In the genomic region with DNA sequence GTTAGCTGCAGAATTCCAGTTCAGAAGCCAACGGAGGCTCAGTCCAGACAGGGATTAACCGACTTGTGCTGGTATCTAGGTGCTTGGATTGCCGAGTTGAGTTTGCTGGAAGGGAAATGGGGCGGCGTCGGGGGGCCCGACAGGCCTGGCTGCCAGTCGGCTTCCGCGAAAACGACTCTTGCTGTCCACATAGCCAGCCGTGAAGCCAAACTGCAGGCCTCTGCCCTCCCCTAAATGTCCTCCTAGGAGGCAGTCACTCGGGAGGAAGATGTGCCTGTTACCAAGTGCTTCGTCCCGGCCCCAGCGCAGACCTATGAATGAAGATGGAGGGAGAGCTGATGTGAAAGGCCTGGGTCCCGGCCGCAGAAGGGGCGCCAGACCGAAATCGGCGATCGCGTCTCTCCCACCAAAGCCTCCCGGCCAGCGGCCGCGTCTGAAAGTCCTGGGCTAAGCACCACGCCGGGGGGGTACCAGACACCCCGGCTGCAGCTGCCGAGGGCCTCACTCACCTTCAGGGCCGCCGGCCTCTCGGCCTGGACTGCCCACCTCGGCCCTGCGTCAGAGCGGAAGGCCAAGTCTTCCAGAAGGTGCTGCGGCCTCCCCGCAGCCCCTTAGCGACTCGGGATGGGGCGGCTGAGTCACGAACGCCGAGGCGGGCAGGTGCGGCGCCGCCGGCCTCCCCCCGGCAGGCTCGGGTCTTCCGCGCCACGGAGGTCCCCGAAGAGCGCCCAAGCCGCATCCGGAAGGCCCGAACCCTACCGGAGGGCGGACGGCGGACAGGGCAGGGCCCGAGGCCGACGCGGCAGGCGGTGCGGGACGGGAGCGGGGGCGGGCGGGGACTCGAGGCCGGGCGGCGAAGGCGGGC, we compare ENCODE assay signal across 2 cellular contexts.
TF ChIP-seq lines count a peak whose summit lies in the region.

No MANE protein-coding gene starts in this region.

TF ChIP-seq in SK-N-SH, 30 proteins besides CTCF, POLR2A, EP300 and RAD21:
- TF ChIP-seq GATA2 (CRISPR knock-in tag; IDR thresholded peaks at IDR 0.05) (peak; percentile 15; the same call in 1 of the 2 replicates), FOSL2 (IDR thresholded peaks at IDR 0.05; ENCODE audit: borderline replicate concordance, low read depth) (no peak), YY1 (IDR thresholded peaks at IDR 0.05; ENCODE audit: low read depth) (0 out of 2 replicates have a peak, but pooled peaks have one; percentile 18), POLR2AphosphoS5 (IDR thresholded peaks at IDR 0.05; ENCODE audit: low read depth, low read length) (peak; percentile 59)

TF ChIP-seq in K562, 482 proteins besides CTCF, POLR2A, EP300 and RAD21 (continues in another document):
- TF ChIP-seq ZKSCAN3 (CRISPR knock-in tag; IDR thresholded peaks at IDR 0.05) (no peak), TSC22D4 (tag; IDR thresholded peaks at IDR 0.05) (no peak), NR4A1 (CRISPR knock-in tag; IDR thresholded peaks at IDR 0.05) (no peak), NR4A1 (tag; IDR thresholded peaks at IDR 0.05) (no peak), SIN3A (IDR thresholded peaks at IDR 0.05; ENCODE audit: borderline replicate concordance in 2 of 2, control insufficient read depth in 1 of 2, low read depth in 2 of 2, low read length in 2 of 2) (peak; percentile 20 to 23; a peak in 1 of 4 replicates), HDAC3 (IDR thresholded peaks at IDR 0.05; ENCODE audit: borderline replicate concordance, partially characterized antibody) (no peak), ETV1 (tag; conservative IDR thresholded peaks at IDR 0.05; ENCODE audit: low read depth) (no peak), CBFB (CRISPR knock-in tag; IDR thresholded peaks at IDR 0.05) (peak; percentile 44; the same call in 1 of the 2 replicates), HNRNPK (IDR thresholded peaks at IDR 0.05; ENCODE audit: low read depth, low read length, poor library complexity, severe bottlenecking) (peak; percentile 40), TRIM28 (IDR thresholded peaks at IDR 0.05) (no peak), ZKSCAN1 (IDR thresholded peaks at IDR 0.05; ENCODE audit: low read depth, low read length) (no peak), ZNF436 (CRISPR knock-in tag; IDR thresholded peaks at IDR 0.05) (peak; percentile 1; the same call in 1 of the 2 replicates), XRCC4 (IDR thresholded peaks at IDR 0.05; ENCODE audit: extremely low read depth, insufficient read depth, insufficient read length) (no peak), ZNF12 (CRISPR knock-in tag; IDR thresholded peaks at IDR 0.05) (no peak), HNRNPH1 (optimal IDR thresholded peaks at IDR 0.05; ENCODE audit: low read depth, low read length) (peak; percentile 1), KDM2B (CRISPR knock-in tag; IDR thresholded peaks at IDR 0.05) (no peak), OTX1 (CRISPR knock-in tag; IDR thresholded peaks at IDR 0.05) (no peak), KAT7 (CRISPR knock-in tag; IDR thresholded peaks at IDR 0.05; ENCODE audit: borderline replicate concordance) (no peak; the same call in 1 of the 2 replicates), SIN3B (IDR thresholded peaks at IDR 0.05; ENCODE audit: low read depth) (no peak), BDP1 (IDR thresholded peaks at IDR 0.05; ENCODE audit: insufficient read depth, insufficient read length) (no peak), KLF16 (IDR thresholded peaks at IDR 0.05) (no peak), FOXJ3 (CRISPR knock-in tag; IDR thresholded peaks at IDR 0.05) (no peak), PTBP1 (IDR thresholded peaks at IDR 0.05; ENCODE audit: low read depth, low read length) (peak; percentile 91), ZNF57 (CRISPR knock-in tag; IDR thresholded peaks at IDR 0.05) (no peak), GTF2A2 (tag; IDR thresholded peaks at IDR 0.05) (no peak), NCOA6 (IDR thresholded peaks at IDR 0.05) (no peak), SRF (CRISPR knock-in tag; IDR thresholded peaks at IDR 0.05) (peak in 1 of 2 experiments; percentile 51; a peak in 1 of 4 replicates), BRCA1 (IDR thresholded peaks at IDR 0.05) (no peak), BRCA1 (CRISPR knock-in tag; IDR thresholded peaks at IDR 0.05) (no peak), POLR2AphosphoS5 (IDR thresholded peaks at IDR 0.05; ENCODE audit: control insufficient read depth, insufficient read depth, low read depth, low read length) (peak; percentile 3; the same call in 1 of the 2 replicates), ZNF146 (CRISPR knock-in tag; IDR thresholded peaks at IDR 0.05; ENCODE audit: unreplicated experiment) (peak; percentile 7), KLF13 (tag; IDR thresholded peaks at IDR 0.05; ENCODE audit: borderline replicate concordance, low read depth) (no peak), SAP30 (IDR thresholded peaks at IDR 0.05; ENCODE audit: borderline replicate concordance, insufficient read depth, low read depth, low read length, poor library complexity, severe bottlenecking) (peak; percentile 52), SRSF7 (optimal IDR thresholded peaks at IDR 0.05; ENCODE audit: low read depth, low read length) (no peak), RBM22 (IDR thresholded peaks at IDR 0.05; ENCODE audit: low read depth, low read length, poor library complexity, severe bottlenecking) (peak; percentile 97), JUNB (CRISPR knock-in tag; conservative IDR thresholded peaks at IDR 0.05) (no peak)
- TF ChIP-seq, protein P1, sequence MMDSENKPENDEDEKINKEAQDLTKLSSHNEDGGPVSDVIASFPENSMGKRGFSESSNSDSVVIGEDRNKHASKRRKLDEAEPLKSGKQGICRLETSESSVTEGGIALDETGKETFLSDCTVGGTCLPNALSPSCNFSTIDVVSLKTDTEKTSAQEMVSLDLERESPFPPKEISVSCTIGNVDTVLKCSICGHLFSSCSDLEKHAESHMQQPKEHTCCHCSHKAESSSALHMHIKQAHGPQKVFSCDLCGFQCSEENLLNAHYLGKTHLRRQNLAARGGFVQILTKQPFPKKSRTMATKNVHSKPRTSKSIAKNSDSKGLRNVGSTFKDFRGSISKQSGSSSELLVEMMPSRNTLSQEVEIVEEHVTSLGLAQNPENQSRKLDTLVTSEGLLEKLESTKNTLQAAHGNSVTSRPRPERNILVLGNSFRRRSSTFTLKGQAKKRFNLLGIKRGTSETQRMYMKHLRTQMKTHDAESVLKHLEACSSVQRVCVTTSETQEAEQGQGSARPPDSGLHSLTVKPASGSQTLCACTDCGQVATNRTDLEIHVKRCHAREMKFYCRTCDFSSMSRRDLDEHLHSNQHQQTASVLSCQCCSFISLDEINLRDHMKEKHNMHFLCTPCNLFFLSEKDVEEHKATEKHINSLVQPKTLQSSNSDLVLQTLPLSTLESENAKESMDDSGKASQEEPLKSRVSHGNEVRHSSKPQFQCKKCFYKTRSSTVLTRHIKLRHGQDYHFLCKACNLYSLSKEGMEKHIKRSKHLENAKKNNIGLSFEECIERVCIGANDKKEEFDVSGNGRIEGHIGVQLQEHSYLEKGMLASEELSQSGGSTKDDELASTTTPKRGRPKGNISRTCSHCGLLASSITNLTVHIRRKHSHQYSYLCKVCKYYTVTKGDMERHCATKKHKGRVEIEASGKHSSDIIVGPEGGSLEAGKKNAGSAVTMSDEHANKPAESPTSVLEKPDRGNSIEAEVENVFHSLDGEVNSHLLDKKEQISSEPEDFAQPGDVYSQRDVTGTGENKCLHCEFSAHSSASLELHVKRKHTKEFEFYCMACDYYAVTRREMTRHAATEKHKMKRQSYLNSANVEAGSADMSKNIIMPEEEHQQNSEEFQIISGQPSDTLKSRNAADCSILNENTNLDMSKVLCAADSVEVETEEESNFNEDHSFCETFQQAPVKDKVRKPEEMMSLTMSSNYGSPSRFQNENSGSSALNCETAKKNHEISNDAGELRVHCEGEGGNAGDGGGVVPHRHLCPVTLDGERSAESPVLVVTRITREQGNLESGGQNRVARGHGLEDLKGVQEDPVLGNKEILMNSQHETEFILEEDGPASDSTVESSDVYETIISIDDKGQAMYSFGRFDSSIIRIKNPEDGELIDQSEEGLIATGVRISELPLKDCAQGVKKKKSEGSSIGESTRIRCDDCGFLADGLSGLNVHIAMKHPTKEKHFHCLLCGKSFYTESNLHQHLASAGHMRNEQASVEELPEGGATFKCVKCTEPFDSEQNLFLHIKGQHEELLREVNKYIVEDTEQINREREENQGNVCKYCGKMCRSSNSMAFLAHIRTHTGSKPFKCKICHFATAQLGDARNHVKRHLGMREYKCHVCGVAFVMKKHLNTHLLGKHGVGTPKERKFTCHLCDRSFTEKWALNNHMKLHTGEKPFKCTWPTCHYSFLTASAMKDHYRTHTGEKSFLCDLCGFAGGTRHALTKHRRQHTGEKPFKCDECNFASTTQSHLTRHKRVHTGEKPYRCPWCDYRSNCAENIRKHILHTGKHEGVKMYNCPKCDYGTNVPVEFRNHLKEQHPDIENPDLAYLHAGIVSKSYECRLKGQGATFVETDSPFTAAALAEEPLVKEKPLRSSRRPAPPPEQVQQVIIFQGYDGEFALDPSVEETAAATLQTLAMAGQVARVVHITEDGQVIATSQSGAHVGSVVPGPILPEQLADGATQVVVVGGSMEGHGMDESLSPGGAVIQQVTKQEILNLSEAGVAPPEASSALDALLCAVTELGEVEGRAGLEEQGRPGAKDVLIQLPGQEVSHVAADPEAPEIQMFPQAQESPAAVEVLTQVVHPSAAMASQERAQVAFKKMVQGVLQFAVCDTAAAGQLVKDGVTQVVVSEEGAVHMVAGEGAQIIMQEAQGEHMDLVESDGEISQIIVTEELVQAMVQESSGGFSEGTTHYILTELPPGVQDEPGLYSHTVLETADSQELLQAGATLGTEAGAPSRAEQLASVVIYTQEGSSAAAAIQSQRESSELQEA (IDR thresholded peaks at IDR 0.05; ENCODE audit: low read depth): no peak
- TF ChIP-seq, protein P2, sequence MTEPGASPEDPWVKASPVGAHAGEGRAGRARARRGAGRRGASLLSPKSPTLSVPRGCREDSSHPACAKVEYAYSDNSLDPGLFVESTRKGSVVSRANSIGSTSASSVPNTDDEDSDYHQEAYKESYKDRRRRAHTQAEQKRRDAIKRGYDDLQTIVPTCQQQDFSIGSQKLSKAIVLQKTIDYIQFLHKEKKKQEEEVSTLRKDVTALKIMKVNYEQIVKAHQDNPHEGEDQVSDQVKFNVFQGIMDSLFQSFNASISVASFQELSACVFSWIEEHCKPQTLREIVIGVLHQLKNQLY (CRISPR knock-in tag; conservative IDR thresholded peaks at IDR 0.05): 0 out of 4 replicates have a peak, but pooled peaks of 1 of the 2 experiments have one; percentile 32
- TF ChIP-seq, protein P3, sequence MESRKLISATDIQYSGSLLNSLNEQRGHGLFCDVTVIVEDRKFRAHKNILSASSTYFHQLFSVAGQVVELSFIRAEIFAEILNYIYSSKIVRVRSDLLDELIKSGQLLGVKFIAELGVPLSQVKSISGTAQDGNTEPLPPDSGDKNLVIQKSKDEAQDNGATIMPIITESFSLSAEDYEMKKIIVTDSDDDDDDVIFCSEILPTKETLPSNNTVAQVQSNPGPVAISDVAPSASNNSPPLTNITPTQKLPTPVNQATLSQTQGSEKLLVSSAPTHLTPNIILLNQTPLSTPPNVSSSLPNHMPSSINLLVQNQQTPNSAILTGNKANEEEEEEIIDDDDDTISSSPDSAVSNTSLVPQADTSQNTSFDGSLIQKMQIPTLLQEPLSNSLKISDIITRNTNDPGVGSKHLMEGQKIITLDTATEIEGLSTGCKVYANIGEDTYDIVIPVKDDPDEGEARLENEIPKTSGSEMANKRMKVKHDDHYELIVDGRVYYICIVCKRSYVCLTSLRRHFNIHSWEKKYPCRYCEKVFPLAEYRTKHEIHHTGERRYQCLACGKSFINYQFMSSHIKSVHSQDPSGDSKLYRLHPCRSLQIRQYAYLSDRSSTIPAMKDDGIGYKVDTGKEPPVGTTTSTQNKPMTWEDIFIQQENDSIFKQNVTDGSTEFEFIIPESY (CRISPR knock-in tag; IDR thresholded peaks at IDR 0.05): no peak
- TF ChIP-seq, protein P4, sequence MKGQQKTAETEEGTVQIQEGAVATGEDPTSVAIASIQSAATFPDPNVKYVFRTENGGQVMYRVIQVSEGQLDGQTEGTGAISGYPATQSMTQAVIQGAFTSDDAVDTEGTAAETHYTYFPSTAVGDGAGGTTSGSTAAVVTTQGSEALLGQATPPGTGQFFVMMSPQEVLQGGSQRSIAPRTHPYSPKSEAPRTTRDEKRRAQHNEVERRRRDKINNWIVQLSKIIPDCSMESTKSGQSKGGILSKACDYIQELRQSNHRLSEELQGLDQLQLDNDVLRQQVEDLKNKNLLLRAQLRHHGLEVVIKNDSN (CRISPR knock-in tag; IDR thresholded peaks at IDR 0.05): 0 out of 2 replicates have a peak, but pooled peaks have one; percentile 10
- TF ChIP-seq, protein P5, sequence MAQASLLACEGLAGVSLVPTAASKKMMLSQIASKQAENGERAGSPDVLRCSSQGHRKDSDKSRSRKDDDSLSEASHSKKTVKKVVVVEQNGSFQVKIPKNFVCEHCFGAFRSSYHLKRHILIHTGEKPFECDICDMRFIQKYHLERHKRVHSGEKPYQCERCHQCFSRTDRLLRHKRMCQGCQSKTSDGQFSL (CRISPR knock-in tag; IDR thresholded peaks at IDR 0.05): 0 out of 2 replicates have a peak, but pooled peaks have one; percentile 14
- TF ChIP-seq, protein P5 (tag; IDR thresholded peaks at IDR 0.05): no peak
- TF ChIP-seq, protein P6, sequence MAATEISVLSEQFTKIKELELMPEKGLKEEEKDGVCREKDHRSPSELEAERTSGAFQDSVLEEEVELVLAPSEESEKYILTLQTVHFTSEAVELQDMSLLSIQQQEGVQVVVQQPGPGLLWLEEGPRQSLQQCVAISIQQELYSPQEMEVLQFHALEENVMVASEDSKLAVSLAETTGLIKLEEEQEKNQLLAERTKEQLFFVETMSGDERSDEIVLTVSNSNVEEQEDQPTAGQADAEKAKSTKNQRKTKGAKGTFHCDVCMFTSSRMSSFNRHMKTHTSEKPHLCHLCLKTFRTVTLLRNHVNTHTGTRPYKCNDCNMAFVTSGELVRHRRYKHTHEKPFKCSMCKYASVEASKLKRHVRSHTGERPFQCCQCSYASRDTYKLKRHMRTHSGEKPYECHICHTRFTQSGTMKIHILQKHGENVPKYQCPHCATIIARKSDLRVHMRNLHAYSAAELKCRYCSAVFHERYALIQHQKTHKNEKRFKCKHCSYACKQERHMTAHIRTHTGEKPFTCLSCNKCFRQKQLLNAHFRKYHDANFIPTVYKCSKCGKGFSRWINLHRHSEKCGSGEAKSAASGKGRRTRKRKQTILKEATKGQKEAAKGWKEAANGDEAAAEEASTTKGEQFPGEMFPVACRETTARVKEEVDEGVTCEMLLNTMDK (IDR thresholded peaks at IDR 0.05; ENCODE audit: borderline replicate concordance, insufficient read depth, low read depth, low read length, poor library complexity, severe bottlenecking): no peak
- TF ChIP-seq, protein P7, sequence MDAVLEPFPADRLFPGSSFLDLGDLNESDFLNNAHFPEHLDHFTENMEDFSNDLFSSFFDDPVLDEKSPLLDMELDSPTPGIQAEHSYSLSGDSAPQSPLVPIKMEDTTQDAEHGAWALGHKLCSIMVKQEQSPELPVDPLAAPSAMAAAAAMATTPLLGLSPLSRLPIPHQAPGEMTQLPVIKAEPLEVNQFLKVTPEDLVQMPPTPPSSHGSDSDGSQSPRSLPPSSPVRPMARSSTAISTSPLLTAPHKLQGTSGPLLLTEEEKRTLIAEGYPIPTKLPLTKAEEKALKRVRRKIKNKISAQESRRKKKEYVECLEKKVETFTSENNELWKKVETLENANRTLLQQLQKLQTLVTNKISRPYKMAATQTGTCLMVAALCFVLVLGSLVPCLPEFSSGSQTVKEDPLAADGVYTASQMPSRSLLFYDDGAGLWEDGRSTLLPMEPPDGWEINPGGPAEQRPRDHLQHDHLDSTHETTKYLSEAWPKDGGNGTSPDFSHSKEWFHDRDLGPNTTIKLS (IDR thresholded peaks at IDR 0.05; ENCODE audit: borderline replicate concordance, low read depth): no peak
